Comparison of ENCODE assay signal across 8 cellular contexts in the genomic region with DNA sequence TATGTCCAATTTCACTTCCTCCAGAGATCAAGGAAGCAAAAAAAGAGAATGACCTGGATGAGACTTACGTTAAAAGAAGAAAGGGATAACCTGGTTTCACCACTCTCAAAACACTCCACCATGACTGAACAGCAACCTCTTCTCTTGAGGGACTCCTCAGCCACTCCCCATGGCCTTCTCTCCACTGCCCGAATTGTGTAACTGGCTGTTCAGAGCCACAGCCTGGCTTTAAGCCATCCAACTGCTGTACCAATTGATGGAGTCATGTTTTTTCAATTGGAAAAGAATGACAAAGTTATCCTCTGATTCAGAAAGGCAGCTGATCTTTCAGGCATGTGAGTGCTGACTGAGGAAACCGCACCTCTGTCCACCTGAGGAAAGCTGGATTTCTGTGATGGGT.
DNase-seq lines count a peak whose midpoint lies in the region; ATAC-seq and TF ChIP-seq lines count a peak whose summit lies in the region.
"Not testable (repeated sequence)": the region's sequence is repeated elsewhere in the genome, so short reads cannot be mapped to it uniquely, and the experiment has no call there.

No MANE protein-coding gene starts in this region.

- POLR2A ChIA-PET in RWPE1 (lab: Yijun Ruan, JAX; ENCODE audit: low non-redundant PET): not testable (repeated sequence)

- dilution Hi-C loops in mammary epithelial cell (cut with HindIII; ENCODE audit: low sequenced_read_pairs): not testable (repeated sequence)

- H3K36me3 ChIP-seq in mammary epithelial cell (ENCODE audit: insufficient read depth, low read length); suprapubic skin: not testable (repeated sequence)

- H3K9me3 Mint-ChIP-seq in CD14-positive monocyte, neural crest cell: not testable (repeated sequence)

- H3K27me3 Mint-ChIP-seq in CD14-positive monocyte (ENCODE audit: low read depth in 3 of 3); neural crest cell (ENCODE audit: low read depth): not testable (repeated sequence)

- BruUV-seq in mammary epithelial cell (replicated peaks; lab: Mats Ljungman, UMichigan): TSS peak; percentile 17

- not testable (repeated sequence) for TF ChIP-seq CTCF in CD14-positive monocyte (IDR thresholded peaks at IDR 0.05); RWPE1 (conservative IDR thresholded peaks at IDR 0.05; ENCODE audit: low read depth); mammary epithelial cell (conservative IDR thresholded peaks at IDR 0.05 in 1 of 2, IDR thresholded peaks at IDR 0.05 in 1 of 2; ENCODE audit: extremely low read depth in 1 of 2, insufficient read depth in 1 of 2, low read depth in 1 of 2, low read length in 2 of 2); fibroblast of mammary gland (conservative IDR thresholded peaks at IDR 0.05; ENCODE audit: control insufficient read depth, insufficient read depth, low read depth, low read length); neural crest cell (conservative IDR thresholded peaks at IDR 0.05); suprapubic skin (IDR thresholded peaks at IDR 0.05)

- intact Hi-C loops in CD14-positive monocyte (cut with micrococcal nuclease); mammary epithelial cell (cut with micrococcal nuclease); right cardiac atrium (cut with DNase I): not testable (repeated sequence)

- H3K27ac Mint-ChIP-seq in CD14-positive monocyte: peak overlapping the region; percentile 73 to 90 (median 81)
- not testable (repeated sequence) for H3K27ac Mint-ChIP-seq in neural crest cell (ENCODE audit: unreplicated experiment)

- CTCF ChIA-PET in RWPE1 (lab: Yijun Ruan, JAX); mammary epithelial cell (lab: Charles Lee; ENCODE audit: low non-redundant PET): not testable (repeated sequence)

- ATAC-seq in right cardiac atrium: not testable (repeated sequence)

- H3K79me2 ChIP-seq in mammary epithelial cell (ENCODE audit: insufficient read depth, low read length): peaks cover 33% of the 10 kb centered on the region

- not testable (repeated sequence) for DNase-seq in CD14-positive monocyte (ENCODE audit: low spot score); neural crest cell (ENCODE audit: low read depth, low spot score)
- DNase-seq in HS-5 (ENCODE audit: low read depth) (peak; percentile 60), RWPE1 (ENCODE audit: low spot score) (peak; percentile 42), mammary epithelial cell (peak; percentile 84), fibroblast of mammary gland (ENCODE audit: low read depth) (peak; percentile 82), right cardiac atrium (peak; percentile 61 to 79 (median 66)), suprapubic skin (ENCODE audit: low spot score in 2 of 2) (peak in 1 of 2 donors; percentile 76)

- H3K27ac ChIP-seq in RWPE1 (peak overlapping the region; percentile 45; the same call in 1 of the 2 replicates), suprapubic skin (peak overlapping the region; percentile 69)
- H3K27ac ChIP-seq in mammary epithelial cell (ENCODE audit: insufficient read depth, low read depth, low read length); right cardiac atrium (ENCODE audit: low read length): not testable (repeated sequence)

- in situ Hi-C loops in mammary epithelial cell (cut with MboI; ENCODE audit: low sequenced_read_pairs in 2 of 2): not testable (repeated sequence)

- not testable (repeated sequence) for H3K4me1 ChIP-seq in mammary epithelial cell (ENCODE audit: insufficient read depth, low read length); right cardiac atrium (ENCODE audit: control insufficient read depth, insufficient read depth, low read length)
- peaks cover 51% of the 10 kb centered on the region for H3K4me1 ChIP-seq in suprapubic skin

- not testable (repeated sequence) for H3K4me2 ChIP-seq in mammary epithelial cell (ENCODE audit: insufficient read depth, low read depth, low read length)

- peaks cover 6 to 19% of the 10 kb centered on the region in 2 donors for H3K36me3 Mint-ChIP-seq in CD14-positive monocyte
- H3K36me3 Mint-ChIP-seq in neural crest cell (ENCODE audit: low read depth): not testable (repeated sequence)

- not testable (repeated sequence) for H3K9me3 ChIP-seq in mammary epithelial cell (replicated peaks; ENCODE audit: insufficient read depth, low read length); right cardiac atrium (ENCODE audit: control insufficient read depth, low read length); suprapubic skin

- H3K9ac ChIP-seq in mammary epithelial cell (ENCODE audit: insufficient read depth, low read length): not testable (repeated sequence)

- TF ChIP-seq EP300 in suprapubic skin (IDR thresholded peaks at IDR 0.05): not testable (repeated sequence)

- H3K4me3 Mint-ChIP-seq in CD14-positive monocyte: peak overlapping the region in 1 of 2 donors; percentile 60
- peak overlapping the region; percentile 31 for H3K4me3 Mint-ChIP-seq in neural crest cell

- WGBS in mammary epithelial cell (ENCODE audit: low coverage, missing lambda C conversion rate): 34% methylated on average over 3 of the region's 3 CpGs
- WGBS in right cardiac atrium: 53% methylated on average over 3 of the region's 3 CpGs
- 40% methylated on average over 3 of the region's 3 CpGs for WGBS in suprapubic skin

- H4K20me1 ChIP-seq in mammary epithelial cell (ENCODE audit: insufficient read depth, low read length): not testable (repeated sequence)

- not testable (repeated sequence) for H3K4me3 ChIP-seq in mammary epithelial cell (replicated peaks in 1 of 3; ENCODE audit: insufficient read depth in 1 of 3, low read depth in 2 of 3, low read length in 3 of 3); fibroblast of mammary gland (ENCODE audit: control insufficient read depth, low read depth, low read length); right cardiac atrium (ENCODE audit: low read length); suprapubic skin

- peaks cover 51% of the 10 kb centered on the region for H3K4me1 Mint-ChIP-seq in CD14-positive monocyte
- peaks cover 14% of the 10 kb centered on the region for H3K4me1 Mint-ChIP-seq in neural crest cell

- not testable (repeated sequence) for H3K27me3 ChIP-seq in mammary epithelial cell (ENCODE audit: insufficient read depth, low read length); right cardiac atrium (ENCODE audit: control insufficient read depth, insufficient read depth); suprapubic skin

- H2AFZ ChIP-seq in mammary epithelial cell (ENCODE audit: low read depth, low read length): not testable (repeated sequence)

- not testable (repeated sequence) for TF ChIP-seq POLR2A in suprapubic skin (IDR thresholded peaks at IDR 0.05)
